8 cellular contexts compared by ENCODE assay signal in genomic region chr18:74994502-74995403, GRCh38.
DNase-seq lines count a peak whose midpoint lies in the region; ATAC-seq, FAIRE-seq and TF ChIP-seq lines count a peak whose summit lies in the region.

No MANE protein-coding gene starts in this region.

- no peak overlapping the region for H3K23ac ChIP-seq in mesendoderm (ENCODE audit: low read length)

- no peaks in the 10 kb centered on the region for H3K36me3 ChIP-seq in mesendoderm (ENCODE audit: control insufficient read depth, insufficient read depth, low read length)

- H3K9me3 Mint-ChIP-seq in activated T-cell treated with anti-CD3 and anti-CD28 coated beads, Interleukin-2, amount 50 U/mL, for 24 hours = no peaks in the 10 kb centered on the region

- ATAC-seq in GM21381 (IDR thresholded peaks at IDR 0.05; ENCODE audit: unreplicated experiment) = peak; percentile 84
- peak; percentile 84 for ATAC-seq in HG03521 (IDR thresholded peaks at IDR 0.05; ENCODE audit: unreplicated experiment)

- H3K4me3 Mint-ChIP-seq in activated T-cell treated with anti-CD3 and anti-CD28 coated beads, Interleukin-2, amount 50 U/mL, for 24 hours = peak overlapping the region; percentile 63

- H3K79me2 ChIP-seq in mesendoderm (ENCODE audit: control insufficient read depth, insufficient read depth, low read length) = no peaks in the 10 kb centered on the region

- peak overlapping the region; percentile 89 for H3K27ac Mint-ChIP-seq in activated T-cell treated with anti-CD3 and anti-CD28 coated beads, Interleukin-2, amount 50 U/mL, for 24 hours

- H4K5ac ChIP-seq in mesendoderm (ENCODE audit: low read length) = no peak overlapping the region

- no peak overlapping the region for H3K4me2 ChIP-seq in mesendoderm (ENCODE audit: low read length)

- H3K36me3 Mint-ChIP-seq in activated T-cell treated with anti-CD3 and anti-CD28 coated beads, Interleukin-2, amount 50 U/mL, for 24 hours (ENCODE audit: low read depth) = peaks cover 13% of the 10 kb centered on the region

- peaks cover 2% of the 10 kb centered on the region for H3K4me1 ChIP-seq in mesendoderm (ENCODE audit: control insufficient read depth, low read depth, low read length)

- no peaks in the 10 kb centered on the region for H3K27me3 Mint-ChIP-seq in activated T-cell treated with anti-CD3 and anti-CD28 coated beads, Interleukin-2, amount 50 U/mL, for 24 hours

- no peak overlapping the region for H4K8ac ChIP-seq in mesendoderm (ENCODE audit: low read depth, low read length)

- peak; percentile 61; the same call in 1 of the 2 replicates for TF ChIP-seq POLR2A in GM12892 (IDR thresholded peaks at IDR 0.05; ENCODE audit: low read depth, low read length)

- H2BK120ac ChIP-seq in mesendoderm (ENCODE audit: low read depth, low read length) = no peak overlapping the region

- peak; percentile 65 for FAIRE-seq in GM12892 (lab: Jason Lieb, UNC)

- no peak overlapping the region for H2AK5ac ChIP-seq in mesendoderm (ENCODE audit: low read length)

- H2BK5ac ChIP-seq in mesendoderm (ENCODE audit: low read length) = no peak overlapping the region

- H3K4ac ChIP-seq in mesendoderm (ENCODE audit: low read depth, low read length) = no peak overlapping the region

- no peak overlapping the region for H3K56ac ChIP-seq in mesendoderm (ENCODE audit: low read length)

- no peak overlapping the region for H3K27ac ChIP-seq in mesendoderm (ENCODE audit: low read depth, low read length)

- no peak overlapping the region for H2BK15ac ChIP-seq in mesendoderm (replicated peaks; ENCODE audit: low read depth)

- DNase-seq in GM12892 (ENCODE audit: insufficient read length) (no peak), mesendoderm (peak; percentile 71), amniotic stem cell (lab: John Stamatoyannopoulos, UW) (no peak), islet precursor cell (no peak), NCI-H187 (lab: John Stamatoyannopoulos, UW) (no peak)
- peak; percentile 45 for DNase-seq in activated T-cell treated with anti-CD3 and anti-CD28 coated beads, Interleukin-2, amount 50 U/mL, for 24 hours

- no peaks in the 10 kb centered on the region for H3K79me1 ChIP-seq in mesendoderm (ENCODE audit: low read length)

- H3K4me1 Mint-ChIP-seq in activated T-cell treated with anti-CD3 and anti-CD28 coated beads, Interleukin-2, amount 50 U/mL, for 24 hours (ENCODE audit: low read depth) = peaks cover 60% of the 10 kb centered on the region

- no peak overlapping the region for H3K9ac ChIP-seq in mesendoderm (ENCODE audit: low read length)

- H3K18ac ChIP-seq in mesendoderm (ENCODE audit: low read length) = peak overlapping the region; percentile 76

- no peak overlapping the region for H3K4me3 ChIP-seq in mesendoderm (ENCODE audit: low read length)

- H3K27me3 ChIP-seq in mesendoderm (ENCODE audit: insufficient read depth, low read length, poor library complexity) = no peaks in the 10 kb centered on the region

- no CpG with 5 or more reads among the region's 19 CpGs for WGBS in mesendoderm (ENCODE audit: extremely low coverage, insufficient coverage, low lambda C conversion rate)

Comparison
In these comparisons a context has a peak if more than half of its experiments do, and no peak if none do; other contexts are left out.
1. DNase-seq: peak in activated T-cell treated with anti-CD3 and anti-CD28 coated beads, Interleukin-2, amount 50 U/mL, for 24 hours (single experiment) and mesendoderm (single experiment); none in GM12892 (single experiment), amniotic stem cell (single experiment), islet precursor cell (single experiment) and NCI-H187 (0 of 2).